ENCODE assay signal across 22 cellular contexts in genomic region chr6:65289491-65289890, GRCh38.
DNase-seq lines count a peak whose midpoint lies in the region; ATAC-seq, FAIRE-seq and TF ChIP-seq lines count a peak whose summit lies in the region.
"Had no signal": no experiment of that assay in that cellular context is flagged by ENCODE, and none has a peak within 500 bp of the region (broad histone marks: within the 10 kb centered on the region; RNA-seq: fewer than 3 reads in every experiment).

No MANE protein-coding gene starts in this region.

- TF ChIP-seq POLR2A in prostate gland (IDR thresholded peaks at IDR 0.05), result no peak

- FAIRE-seq in bronchial epithelial cell (lab: Jason Lieb, UNC), result no peak

- TF ChIP-seq CTCF in bronchial epithelial cell (IDR thresholded peaks at IDR 0.05; ENCODE audit: insufficient read depth, low read length, severe bottlenecking) (no peak), prostate gland (IDR thresholded peaks at IDR 0.05) (no peak)

- 93% methylated on average over 2 of the region's 2 CpGs for WGBS in prostate gland

- ATAC-seq in GM19324 (IDR thresholded peaks at IDR 0.05; ENCODE audit: low FRiP score, unreplicated experiment) (no peak), GM21381 (IDR thresholded peaks at IDR 0.05; ENCODE audit: unreplicated experiment) (no peak)
- ATAC-seq: activated T-helper 17 cell treated with anti-CD3 and anti-CD28 coated beads, Interleukin-2, amount 50 U/mL, for 72 hours; psoas muscle; stimulated activated naive B cell treated with anti-CD40 and anti-IgM and Interleukin-4, amounts not matched to agents 10 μg/mL and 1 μg/mL and 100 μg/mL, for 72 hours had no signal

- no peaks in the 10 kb centered on the region for H3K9me3 ChIP-seq in prostate gland
- H3K9me3 ChIP-seq: colonic mucosa, Peyer's patch, psoas muscle had no signal

- DNase-seq in NCI-H226 (peak; percentile 78), bronchial epithelial cell (ENCODE audit: low read depth) (peak; percentile 1), glomerular visceral epithelial cell (ENCODE audit: extremely low spot score) (peak; percentile 39), prostate gland (ENCODE audit: low spot score) (no peak), NCI-H1417 (lab: John Stamatoyannopoulos, UW) (no peak)
- DNase-seq: activated CD4-positive, alpha-beta T cell treated with anti-CD3 and anti-CD28 coated beads for 4 hours; AML-193; brain microvascular endothelial cell; CD8-positive, alpha-beta memory T cell; colonic mucosa; DMS53; GDM1; immature natural killer cell; NCI-H187; Peyer's patch; psoas muscle; stimulated activated CD4-positive, alpha-beta T cell treated with anti-CD3 and anti-CD28 coated beads, Interleukin-2, amount 100 ng/mL, for 48 hours; stimulated activated naive B cell treated with anti-CD40 and anti-IgM and Interleukin-4, amounts not matched to agents 10 μg/mL and 1 μg/mL and 100 μg/mL, for 72 hours had no signal

- H3K4me1 ChIP-seq in prostate gland (replicated peaks), result no peaks in the 10 kb centered on the region
- H3K4me1 ChIP-seq: colonic mucosa, Peyer's patch, psoas muscle had no signal

- H3K36me3 ChIP-seq in bronchial epithelial cell (ENCODE audit: control insufficient read depth, insufficient read depth, low read length) (no peaks in the 10 kb centered on the region), prostate gland (no peaks in the 10 kb centered on the region)
- H3K36me3 ChIP-seq: brain microvascular endothelial cell, colonic mucosa, Peyer's patch had no signal

- intact Hi-C loops in prostate gland (cut with DNase I), result no loop called here

- H3K27me3 ChIP-seq in bronchial epithelial cell (ENCODE audit: control insufficient read depth, insufficient read depth, low read length) (no peaks in the 10 kb centered on the region), prostate gland (replicated peaks; ENCODE audit: insufficient read depth) (no peaks in the 10 kb centered on the region)
- H3K27me3 ChIP-seq: brain microvascular endothelial cell, colonic mucosa, Peyer's patch had no signal

- H3K4me3 ChIP-seq in bronchial epithelial cell (ENCODE audit: low read depth, low read length) (no peak overlapping the region), prostate gland (no peak overlapping the region)
- H3K4me3 ChIP-seq: colonic mucosa, Peyer's patch, psoas muscle had no signal

- H3K27ac ChIP-seq in prostate gland, result no peak overlapping the region
- H3K27ac ChIP-seq: brain microvascular endothelial cell, colonic mucosa, KMS-11, Peyer's patch, psoas muscle had no signal

Comparison
In these comparisons a context has a peak if more than half of its experiments do, and no peak if none do; other contexts are left out.
1. DNase-seq: peak in NCI-H226 (single experiment), bronchial epithelial cell (single experiment) and glomerular visceral epithelial cell (single experiment); none in prostate gland (single experiment) and NCI-H1417 (0 of 3).